1 cellular context compared by ENCODE assay signal in genomic region chr17:43410557-43411368, GRCh38.
TF ChIP-seq lines count a peak whose summit lies in the region.

No MANE protein-coding gene starts in this region.

TF ChIP-seq in HepG2, 621 proteins besides CTCF, POLR2A, EP300 and RAD21 (continued from another document):
- TF ChIP-seq ZNF280B (CRISPR knock-in tag; IDR thresholded peaks at IDR 0.05; ENCODE audit: borderline replicate concordance) (no peak), ZNF225 (CRISPR knock-in tag; IDR thresholded peaks at IDR 0.05) (0 out of 2 replicates have a peak, but pooled peaks have one; percentile 14), ZNF263 (CRISPR knock-in tag; IDR thresholded peaks at IDR 0.05) (peak; percentile 75), KDM1A (CRISPR knock-in tag; IDR thresholded peaks at IDR 0.05) (0 out of 2 replicates have a peak, but pooled peaks have one; percentile 20), STAT5B (CRISPR knock-in tag; IDR thresholded peaks at IDR 0.05) (no peak), ZNF121 (CRISPR knock-in tag; IDR thresholded peaks at IDR 0.05) (peak; percentile 51), ZNF253 (CRISPR knock-in tag; IDR thresholded peaks at IDR 0.05; ENCODE audit: borderline replicate concordance) (no peak), ZNF350 (CRISPR knock-in tag; IDR thresholded peaks at IDR 0.05; ENCODE audit: borderline replicate concordance, low read depth) (0 out of 2 replicates have a peak, but pooled peaks have one; percentile 12)
TF ChIP-seq in HepG2: peak in this region for 5.
